Comparison of ENCODE assay signal across 19 cellular contexts in the genomic region with DNA sequence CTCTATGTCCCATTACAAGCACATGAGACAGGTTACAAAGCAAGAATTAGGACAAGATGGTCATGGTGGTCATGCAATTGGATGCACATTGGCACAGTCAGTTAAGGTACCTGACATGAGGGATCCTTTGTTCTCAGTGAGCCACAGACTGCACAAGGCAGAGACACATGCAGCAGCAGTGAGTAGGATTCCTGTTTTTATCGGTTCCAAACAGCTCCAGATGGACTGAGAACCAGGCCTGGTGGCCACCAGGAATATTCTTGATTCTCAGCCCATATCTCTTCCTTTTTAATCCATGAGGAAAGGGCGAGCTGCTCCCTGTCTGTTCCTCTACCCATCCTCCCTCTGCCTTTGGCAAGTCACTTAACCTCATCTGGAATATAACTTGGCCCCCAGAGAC.
A peak's percentile ranks its signal among the peaks of the same experiment; 100 is the strongest.
DNase-seq lines count a peak whose midpoint lies in the region; ATAC-seq, FAIRE-seq and TF ChIP-seq lines count a peak whose summit lies in the region.
"Had no signal": no experiment of that assay in that cellular context is flagged by ENCODE, and none has a peak within 500 bp of the region (broad histone marks: within the 10 kb centered on the region; RNA-seq: fewer than 3 reads in every experiment).

No MANE protein-coding gene starts in this region.

- H2AFZ ChIP-seq in K562 (ENCODE audit: low read depth, low read length), result peak overlapping the region; percentile 89

- peaks cover 4% of the 10 kb centered on the region for H3K9me3 Mint-ChIP-seq in glutamatergic neuron (ENCODE audit: unreplicated experiment)
- H3K9me3 Mint-ChIP-seq: HFFc6 had no signal

- TF ChIP-seq POLR2A in K562 (conservative IDR thresholded peaks at IDR 0.05), result no peak

- H3K27me3 ChIP-seq in BE2C, result no peaks in the 10 kb centered on the region
- no peaks in the 10 kb centered on the region for H3K27me3 ChIP-seq in K562 (ENCODE audit: control insufficient read depth in 2 of 2, insufficient read depth in 2 of 2, low read length in 2 of 2)
- H3K27me3 ChIP-seq: BLaER1 had no signal

- no peaks in the 10 kb centered on the region for H3K9me1 ChIP-seq in K562 (ENCODE audit: control insufficient read depth, insufficient read depth, low read length)

- H3K27me3 Mint-ChIP-seq in glutamatergic neuron (ENCODE audit: unreplicated experiment), result peaks cover 2% of the 10 kb centered on the region
- H3K27me3 Mint-ChIP-seq: CD4-positive, alpha-beta memory T cell had no signal

- WGBS in K562 (ENCODE audit: insufficient coverage, low coverage, missing lambda C conversion rate), result 69% methylated on average over 2 of the region's 2 CpGs

- CTCF ChIA-PET in K562 (lab: Yijun Ruan, JAX; ENCODE audit: low intra/inter-chr PET ratio), result no interaction called here

- no peak overlapping the region for H3K27ac ChIP-seq in K562 (ENCODE audit: extremely low read depth, low read depth, low read length)
- H3K27ac ChIP-seq: BLaER1 had no signal

- H3K27ac Mint-ChIP-seq in glutamatergic neuron (ENCODE audit: unreplicated experiment), result peak overlapping the region; percentile 95
- H3K27ac Mint-ChIP-seq: CD4-positive, alpha-beta memory T cell; HFFc6 had no signal

- H3K4me2 ChIP-seq in K562 (ENCODE audit: insufficient read depth, low read length), result no peak overlapping the region
- H3K4me2 ChIP-seq: BLaER1, SK-N-SH had no signal

- no peak for ATAC-seq in K562

- H4K20me1 ChIP-seq in K562 (replicated peaks; ENCODE audit: control insufficient read depth, insufficient read depth, low read length), result no peaks in the 10 kb centered on the region
- H4K20me1 ChIP-seq: BLaER1 had no signal

- TF ChIP-seq CTCF in BE2C (IDR thresholded peaks at IDR 0.05; ENCODE audit: low read depth, low read length) (no peak), K562 (IDR thresholded peaks at IDR 0.05 in 2 of 3, conservative IDR thresholded peaks at IDR 0.05 in 1 of 3; ENCODE audit: insufficient read depth in 2 of 3, low read depth in 1 of 3, low read length in 3 of 3) (no peak), glutamatergic neuron (IDR thresholded peaks at IDR 0.05; ENCODE audit: partially characterized antibody, unreplicated experiment) (peak; percentile 4)

- H3K4me3 Mint-ChIP-seq in glutamatergic neuron (ENCODE audit: unreplicated experiment), result peak overlapping the region; percentile 63
- H3K4me3 Mint-ChIP-seq: CD4-positive, alpha-beta memory T cell; HFFc6 had no signal

- no peak for TF ChIP-seq EP300 in K562 (IDR thresholded peaks at IDR 0.05; ENCODE audit: low read length)

- intact Hi-C loops in K562 (cut with micrococcal nuclease), result no loop called here

- H3K36me3 ChIP-seq in BE2C (no peaks in the 10 kb centered on the region), K562 (ENCODE audit: control insufficient read depth, insufficient read depth, low read length) (peaks cover 2% of the 10 kb centered on the region; the same call in 1 of the 3 replicates)
- H3K36me3 ChIP-seq: BLaER1 had no signal

- H3K4me3 ChIP-seq in BE2C (ENCODE audit: low read depth, low read length) (no peak overlapping the region), K562 (no peak overlapping the region)
- H3K4me3 ChIP-seq: BLaER1 had no signal

- peaks cover 57% of the 10 kb centered on the region for H3K4me1 Mint-ChIP-seq in glutamatergic neuron (ENCODE audit: low read depth, unreplicated experiment)
- H3K4me1 Mint-ChIP-seq: CD4-positive, alpha-beta memory T cell had no signal

- H3K79me2 ChIP-seq in K562 (ENCODE audit: control insufficient read depth, insufficient read depth, low read length), result no peaks in the 10 kb centered on the region

- TF ChIP-seq RAD21 in K562 (CRISPR knock-in tag; conservative IDR thresholded peaks at IDR 0.05 in 1 of 2, IDR thresholded peaks at IDR 0.05 in 1 of 2), result no peak

- DNase-seq in BE2C, result peak; percentile 41
- DNase-seq in NCI-H1694 (lab: John Stamatoyannopoulos, UW), result peak; percentile 71
- no peak for DNase-seq in K562 (ENCODE audit: extremely low read depth in 1 of 4, low spot score in 3 of 4)
- no peak for DNase-seq in glutamatergic neuron
- no peak for DNase-seq in mucosa of gallbladder (ENCODE audit: low spot score)
- DNase-seq in activated naive CD4-positive, alpha-beta T cell treated with anti-CD3 and anti-CD28 coated beads, Interleukin-2, amount 50 U/mL, for 16 hours, result no peak
- DNase-seq in globus pallidus (ENCODE audit: low spot score), result no peak
- DNase-seq: CD4-positive, alpha-beta memory T cell; DMS53; EL; HFFc6; KBM-7; NCI-H2227 treated with DMSO at 0.1 percent for 48 hours; OCI-M1; SHP77; SK-N-SH had no signal

- no TSS peak for BruUV-seq in K562 (replicated peaks; lab: Mats Ljungman, UMichigan)

- no peak for FAIRE-seq in K562 (lab: Jason Lieb, UNC)
- FAIRE-seq: A204.1, GM12891 had no signal

- no peaks in the 10 kb centered on the region for H3K9me3 ChIP-seq in BE2C
- no peaks in the 10 kb centered on the region for H3K9me3 ChIP-seq in K562 (replicated peaks; ENCODE audit: control insufficient read depth, insufficient read depth, low read depth, low read length)
- H3K9me3 ChIP-seq: BLaER1, SK-N-SH had no signal

- H3K36me3 Mint-ChIP-seq in glutamatergic neuron (ENCODE audit: unreplicated experiment), result no peaks in the 10 kb centered on the region
- H3K36me3 Mint-ChIP-seq: CD4-positive, alpha-beta memory T cell had no signal

- in situ Hi-C loops in K562 (cut with MboI), result no loop called here

- H3K9ac ChIP-seq in K562 (ENCODE audit: insufficient read depth in 1 of 2, low read depth in 2 of 2, low read length in 2 of 2), result no peak overlapping the region
- H3K9ac ChIP-seq: BLaER1, SK-N-SH had no signal

- POLR2A ChIA-PET in K562 (lab: Yijun Ruan, JAX), result no interaction called here

- H3K4me1 ChIP-seq in BE2C (peaks cover 7% of the 10 kb centered on the region; the same call in 1 of the 2 replicates), K562 (replicated peaks in 1 of 2; ENCODE audit: control insufficient read depth in 2 of 2, insufficient read depth in 2 of 2, low read length in 2 of 2) (peaks cover 0 to 27% of the 10 kb centered on the region in 2 experiments; a peak in 2 of 5 replicates)
- H3K4me1 ChIP-seq: BLaER1 had no signal

TF ChIP-seq in K562, 482 proteins besides CTCF, POLR2A, EP300 and RAD21:
- no peak for TF ChIP-seq NR2F6 (CRISPR knock-in tag; IDR thresholded peaks at IDR 0.05)
- TF ChIP-seq ZNF384 (IDR thresholded peaks at IDR 0.05; ENCODE audit: low read depth, low read length), result no peak
- no peak for TF ChIP-seq NEUROD1 (IDR thresholded peaks at IDR 0.05; ENCODE audit: borderline replicate concordance, low read depth, low read length, partially characterized antibody)
- TF ChIP-seq FOXJ3 (CRISPR knock-in tag; IDR thresholded peaks at IDR 0.05), result no peak
- TF ChIP-seq NFXL1 (CRISPR knock-in tag; IDR thresholded peaks at IDR 0.05), result no peak
- no peak for TF ChIP-seq KLF1 (tag; IDR thresholded peaks at IDR 0.05)
- TF ChIP-seq, protein P1, sequence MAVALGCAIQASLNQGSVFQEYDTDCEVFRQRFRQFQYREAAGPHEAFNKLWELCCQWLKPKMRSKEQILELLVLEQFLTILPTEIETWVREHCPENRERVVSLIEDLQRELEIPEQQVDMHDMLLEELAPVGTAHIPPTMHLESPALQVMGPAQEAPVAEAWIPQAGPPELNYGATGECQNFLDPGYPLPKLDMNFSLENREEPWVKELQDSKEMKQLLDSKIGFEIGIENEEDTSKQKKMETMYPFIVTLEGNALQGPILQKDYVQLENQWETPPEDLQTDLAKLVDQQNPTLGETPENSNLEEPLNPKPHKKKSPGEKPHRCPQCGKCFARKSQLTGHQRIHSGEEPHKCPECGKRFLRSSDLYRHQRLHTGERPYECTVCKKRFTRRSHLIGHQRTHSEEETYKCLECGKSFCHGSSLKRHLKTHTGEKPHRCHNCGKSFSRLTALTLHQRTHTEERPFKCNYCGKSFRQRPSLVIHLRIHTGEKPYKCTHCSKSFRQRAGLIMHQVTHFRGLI (CRISPR knock-in tag; IDR thresholded peaks at IDR 0.05), result no peak
- TF ChIP-seq ZNF134 (CRISPR knock-in tag; conservative IDR thresholded peaks at IDR 0.05), result no peak
- no peak for TF ChIP-seq KDM1A (IDR thresholded peaks at IDR 0.05)
- TF ChIP-seq, protein P2, sequence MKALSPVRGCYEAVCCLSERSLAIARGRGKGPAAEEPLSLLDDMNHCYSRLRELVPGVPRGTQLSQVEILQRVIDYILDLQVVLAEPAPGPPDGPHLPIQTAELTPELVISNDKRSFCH (CRISPR knock-in tag; IDR thresholded peaks at IDR 0.05), result no peak
- TF ChIP-seq, protein P2 (tag; IDR thresholded peaks at IDR 0.05), result no peak
- no peak for TF ChIP-seq HEY1 (CRISPR knock-in tag; IDR thresholded peaks at IDR 0.05; ENCODE audit: borderline replicate concordance)

Comparison
In these comparisons a context has a peak if more than half of its experiments do, and no peak if none do; other contexts are left out.
1. DNase-seq: peak in BE2C (single experiment) and NCI-H1694 (single experiment); none in K562 (0 of 4), glutamatergic neuron (single experiment), mucosa of gallbladder (single experiment), activated naive CD4-positive, alpha-beta T cell treated with anti-CD3 and anti-CD28 coated beads, Interleukin-2, amount 50 U/mL, for 16 hours (single experiment) and globus pallidus (single experiment).